9 cellular contexts compared by ENCODE assay signal in the genomic region with DNA sequence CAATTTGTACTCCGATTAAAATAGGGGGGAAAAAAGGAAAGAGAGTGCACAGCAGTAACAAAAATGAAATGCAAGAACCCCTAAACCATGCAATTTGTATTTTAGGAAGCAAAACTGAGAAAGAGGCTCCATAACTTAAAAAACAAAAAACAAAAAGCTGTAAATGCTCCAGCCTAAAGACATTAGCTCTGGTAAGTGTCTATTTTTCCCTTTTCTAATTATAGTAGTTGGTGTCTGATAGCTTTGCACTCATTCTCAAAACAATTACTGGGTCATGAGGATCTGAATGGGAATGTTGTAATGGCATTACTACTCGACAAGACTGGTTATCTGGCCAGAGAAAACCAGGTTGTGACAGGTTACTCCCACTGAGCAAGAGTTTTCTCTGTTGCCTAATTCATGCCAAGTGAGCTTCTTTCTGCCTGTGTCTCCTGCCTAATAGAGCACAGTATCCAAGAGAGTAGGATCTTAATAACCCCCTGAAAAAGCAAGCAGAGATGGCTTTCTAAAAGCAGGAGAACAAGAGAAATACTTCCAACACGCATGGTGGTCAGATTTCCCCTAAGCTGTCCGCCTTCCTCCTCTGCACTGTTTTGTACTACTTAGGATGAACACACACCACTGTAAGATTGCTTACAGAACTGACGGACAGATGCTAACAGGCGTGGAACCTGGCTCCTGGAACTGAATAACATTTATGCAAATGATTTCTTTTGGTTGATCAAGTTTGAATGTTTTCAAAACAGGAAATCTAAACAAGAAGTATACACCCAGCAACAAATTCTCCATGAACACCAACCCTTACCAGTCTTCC.
DNase-seq lines count a peak whose midpoint lies in the region; ATAC-seq lines count a peak whose summit lies in the region.
"Had no signal": no experiment of that assay in that cellular context is flagged by ENCODE, and none has a peak within 500 bp of the region (broad histone marks: within the 10 kb centered on the region; RNA-seq: fewer than 3 reads in every experiment).

No MANE protein-coding gene starts in this region.

- no peaks in the 10 kb centered on the region for H3K9me3 Mint-ChIP-seq in activated CD4-positive, alpha-beta memory T cell treated with anti-CD3 and anti-CD28 coated beads, Interleukin-2, amount 10 ng/mL, durations not matched to agents 7 days and 5 days

- peak overlapping the region; percentile 60 for H3K4me3 Mint-ChIP-seq in activated CD4-positive, alpha-beta memory T cell treated with anti-CD3 and anti-CD28 coated beads, Interleukin-2, amount 10 ng/mL, durations not matched to agents 7 days and 5 days

- H3K4me3 ChIP-seq in skeletal muscle cell (ENCODE audit: low read depth, low read length) = no peak overlapping the region

- H3K36me3 Mint-ChIP-seq in activated CD4-positive, alpha-beta memory T cell treated with anti-CD3 and anti-CD28 coated beads, Interleukin-2, amount 10 ng/mL, durations not matched to agents 7 days and 5 days (ENCODE audit: low read depth) = peaks cover 15% of the 10 kb centered on the region

- DNase-seq in HPDE6-E6E7 (ENCODE audit: extremely low spot score) = peak; percentile 50
- DNase-seq in activated CD4-positive, alpha-beta memory T cell treated with anti-CD3 and anti-CD28 coated beads, Interleukin-2, amount 10 ng/mL, durations not matched to agents 7 days and 5 days = no peak
- DNase-seq in globus pallidus (ENCODE audit: low spot score) = peak; percentile 43
- DNase-seq in skeletal muscle cell (ENCODE audit: low read depth) = peak; percentile 41
- no peak for DNase-seq in NCI-H2029 (lab: John Stamatoyannopoulos, UW)
- DNase-seq in NCI-H128 (lab: John Stamatoyannopoulos, UW; ENCODE audit: unreplicated experiment) = no peak
- no peak for DNase-seq in iPS-NIHi7 (ENCODE audit: extremely low spot score)

- CTCF ChIA-PET in activated CD4-positive, alpha-beta memory T cell treated with anti-CD3 and anti-CD28 coated beads, Interleukin-2, amount 10 ng/mL, durations not matched to agents 7 days and 5 days (lab: Charles Lee) = interaction anchor here (0.6 to 3.5 kb wide), 15 partner anchors 8 to 261 kb away, joined by 3 to 18 read pairs (median 4); a partner anchor contains a TSS

- H3K4me1 Mint-ChIP-seq in activated CD4-positive, alpha-beta memory T cell treated with anti-CD3 and anti-CD28 coated beads, Interleukin-2, amount 10 ng/mL, durations not matched to agents 7 days and 5 days = peaks cover 53% of the 10 kb centered on the region

- no peak for ATAC-seq in GM21619 (IDR thresholded peaks at IDR 0.05; ENCODE audit: unreplicated experiment)
- ATAC-seq: Panc1 had no signal

- POLR2A ChIA-PET in activated CD4-positive, alpha-beta memory T cell treated with anti-CD3 and anti-CD28 coated beads, Interleukin-2, amount 10 ng/mL, durations not matched to agents 7 days and 5 days (lab: Charles Lee) = interaction anchor here (0.7 to 3.2 kb wide), 17 partner anchors 9 to 301 kb away, joined by 3 to 23 read pairs (median 5); no protein-coding TSS in a partner anchor

- peak overlapping the region; percentile 91 for H3K27ac Mint-ChIP-seq in activated CD4-positive, alpha-beta memory T cell treated with anti-CD3 and anti-CD28 coated beads, Interleukin-2, amount 10 ng/mL, durations not matched to agents 7 days and 5 days

- no peaks in the 10 kb centered on the region for H3K27me3 Mint-ChIP-seq in activated CD4-positive, alpha-beta memory T cell treated with anti-CD3 and anti-CD28 coated beads, Interleukin-2, amount 10 ng/mL, durations not matched to agents 7 days and 5 days

Comparison
In these comparisons a context has a peak if more than half of its experiments do, and no peak if none do; other contexts are left out.
1. DNase-seq: peak in HPDE6-E6E7 (single experiment), globus pallidus (single experiment) and skeletal muscle cell (single experiment); none in activated CD4-positive, alpha-beta memory T cell treated with anti-CD3 and anti-CD28 coated beads, Interleukin-2, amount 10 ng/mL, durations not matched to agents 7 days and 5 days (single experiment), NCI-H2029 (single experiment), NCI-H128 (single experiment) and iPS-NIHi7 (single experiment).